In the genomic region with DNA sequence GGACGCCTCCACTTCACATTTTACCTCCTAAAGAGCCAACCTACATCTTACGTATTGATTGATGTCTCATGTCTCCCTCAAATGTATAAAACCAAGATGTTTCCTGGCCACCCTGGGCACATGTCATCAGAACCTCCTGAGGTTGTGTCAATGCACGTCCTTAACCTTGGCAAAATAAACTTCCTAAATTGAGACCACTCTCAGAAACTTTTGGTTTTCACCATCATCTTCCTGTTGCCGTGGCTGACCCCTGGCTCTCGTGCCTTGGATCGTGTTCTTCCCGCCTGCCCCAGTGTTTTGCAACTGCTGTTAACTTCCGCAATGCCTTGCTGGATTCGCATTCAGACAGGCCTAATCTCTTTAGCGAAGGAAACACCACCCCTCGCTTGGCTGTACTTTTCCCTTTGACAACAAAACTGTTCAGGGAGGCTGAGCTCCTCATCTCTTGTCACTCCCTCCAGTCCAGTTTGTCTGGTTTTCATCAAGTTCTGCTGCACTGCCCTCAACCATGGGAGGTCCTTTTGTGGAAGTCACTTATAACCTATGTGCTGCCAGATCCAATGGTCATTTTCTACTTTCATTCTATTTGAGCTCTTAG, we compare ENCODE assay signal across 7 cellular contexts. TPM values are rescaled to one million over a fixed set of nuclear protein-coding genes. Genes with fewer than 3 reads are reported as not detected.
DNase-seq lines count a peak whose midpoint lies in the region; ATAC-seq, FAIRE-seq and TF ChIP-seq lines count a peak whose summit lies in the region.

No MANE protein-coding gene starts in this region.

- H3K4me1 ChIP-seq in MM.1S (ENCODE audit: low read length) (0 out of 2 replicates have a peak, but pooled peaks cover 7% of the 10 kb centered on the region), kidney (ENCODE audit: control insufficient read depth in 1 of 2, insufficient read depth in 1 of 2, low read depth in 1 of 2, low read length in 2 of 2) (peaks cover 10 to 14% of the 10 kb centered on the region in 2 donors), subcutaneous abdominal adipose tissue (ENCODE audit: control insufficient read depth in 5 of 5, insufficient read depth in 5 of 5, low read length in 5 of 5) (peaks cover 3 to 24% (median 15%) of the 10 kb centered on the region in 5 donors)

- H3K4me3 ChIP-seq in MM.1S (ENCODE audit: low read length): no peak overlapping the region
- no peak overlapping the region for H3K4me3 ChIP-seq in kidney (ENCODE audit: low read length in 2 of 2)
- peak overlapping the region in 2 of 5 donors; percentile 71 to 77 for H3K4me3 ChIP-seq in subcutaneous abdominal adipose tissue (ENCODE audit: low read depth in 1 of 5, low read length in 5 of 5)

- H3K9me3 ChIP-seq in MM.1S (replicated peaks; ENCODE audit: insufficient read depth, low read length) (no peaks in the 10 kb centered on the region), kidney (ENCODE audit: control insufficient read depth in 1 of 2, low read length in 2 of 2) (no peaks in the 10 kb centered on the region), subcutaneous abdominal adipose tissue (ENCODE audit: control insufficient read depth in 5 of 5, low read length in 5 of 5) (no peaks in the 10 kb centered on the region)

- POLR2A ChIA-PET in activated naive CD8-positive, alpha-beta T cell treated with anti-CD3 and anti-CD28 coated beads, Interleukin-2, amount 10 ng/mL, durations not matched to agents 7 days and 5 days (lab: Charles Lee): no interaction called here

- H3K36me3 ChIP-seq in MM.1S (replicated peaks; ENCODE audit: insufficient read depth, low read length) (no peaks in the 10 kb centered on the region), kidney (ENCODE audit: control insufficient read depth in 1 of 2, insufficient read depth in 2 of 2, low read length in 2 of 2) (no peaks in the 10 kb centered on the region), subcutaneous abdominal adipose tissue (ENCODE audit: control insufficient read depth in 5 of 5, insufficient read depth in 5 of 5, low read length in 5 of 5) (no peaks in the 10 kb centered on the region)

- H3K4me2 ChIP-seq in MM.1S (ENCODE audit: low read depth, low read length): 0 out of 2 replicates have a peak overlapping the region, but pooled peaks have one; percentile 3

- 0 out of 2 replicates have a peak, but pooled peaks cover 6% of the 10 kb centered on the region for H3F3A ChIP-seq in MM.1S (ENCODE audit: insufficient read depth, low read length)

- FAIRE-seq in kidney (lab: Jason Lieb, UNC): no peak

- no peak overlapping the region for H3K9ac ChIP-seq in MM.1S (ENCODE audit: low read length)
- no peak overlapping the region for H3K9ac ChIP-seq in kidney (ENCODE audit: low read length in 2 of 2)
- no peak overlapping the region for H3K9ac ChIP-seq in subcutaneous abdominal adipose tissue (ENCODE audit: low read length in 5 of 5)

- H3K9me2 ChIP-seq in MM.1S (replicated peaks; ENCODE audit: insufficient read depth, low read length): no peaks in the 10 kb centered on the region

- intact Hi-C loops in kidney (cut with DNase I): no loop called here

- H3K4me1 Mint-ChIP-seq in activated naive CD8-positive, alpha-beta T cell treated with anti-CD3 and anti-CD28 coated beads, Interleukin-2, amount 10 ng/mL, durations not matched to agents 7 days and 5 days: peaks cover 25% of the 10 kb centered on the region

- H3K27me3 ChIP-seq in MM.1S (replicated peaks; ENCODE audit: insufficient read depth, low read length) (no peaks in the 10 kb centered on the region), subcutaneous abdominal adipose tissue (ENCODE audit: control insufficient read depth in 5 of 5, insufficient read depth in 4 of 5, low read length in 5 of 5) (no peaks in the 10 kb centered on the region)

- ATAC-seq in activated naive CD8-positive, alpha-beta T cell treated with anti-CD3 and anti-CD28 coated beads, Interleukin-2, amount 10 ng/mL, durations not matched to agents 7 days and 5 days (ENCODE audit: low read depth): no peak

- peaks cover 3% of the 10 kb centered on the region for H3K9me3 Mint-ChIP-seq in activated naive CD8-positive, alpha-beta T cell treated with anti-CD3 and anti-CD28 coated beads, Interleukin-2, amount 10 ng/mL, durations not matched to agents 7 days and 5 days

- TF ChIP-seq CTCF in MM.1S (IDR thresholded peaks at IDR 0.05; ENCODE audit: low read length): no peak
- TF ChIP-seq CTCF in kidney (IDR thresholded peaks at IDR 0.05; ENCODE audit: borderline replicate concordance, extremely low read depth, insufficient read depth): no peak

- H3K27ac ChIP-seq in MM.1S (ENCODE audit: low read length) (peak overlapping the region; percentile 9; the same call in 1 of the 2 replicates), kidney (ENCODE audit: low read depth in 2 of 2, low read length in 2 of 2) (peak overlapping the region; percentile 90 to 94), subcutaneous abdominal adipose tissue (ENCODE audit: low read depth, low read length) (peak overlapping the region; percentile 74)

- peak overlapping the region; percentile 79 for H3K4me3 Mint-ChIP-seq in activated naive CD8-positive, alpha-beta T cell treated with anti-CD3 and anti-CD28 coated beads, Interleukin-2, amount 10 ng/mL, durations not matched to agents 7 days and 5 days

- peaks cover 9% of the 10 kb centered on the region for H3K36me3 Mint-ChIP-seq in activated naive CD8-positive, alpha-beta T cell treated with anti-CD3 and anti-CD28 coated beads, Interleukin-2, amount 10 ng/mL, durations not matched to agents 7 days and 5 days

- no peak overlapping the region for H2AFZ ChIP-seq in MM.1S (ENCODE audit: low read length)

- H3K79me2 ChIP-seq in MM.1S (ENCODE audit: low read length): peaks cover 33% of the 10 kb centered on the region

- peak overlapping the region; percentile 84 for H3K27ac Mint-ChIP-seq in activated naive CD8-positive, alpha-beta T cell treated with anti-CD3 and anti-CD28 coated beads, Interleukin-2, amount 10 ng/mL, durations not matched to agents 7 days and 5 days

- DNase-seq in MM.1S (no peak), kidney (no peak), NCI-H1417 treated with DMSO at 0.1 percent for 48 hours (lab: John Stamatoyannopoulos, UW) (no peak), AG08396 (ENCODE audit: low spot score) (no peak), kidney glomerular epithelial cell (lab: John Stamatoyannopoulos, UW) (no peak)
- DNase-seq in activated naive CD8-positive, alpha-beta T cell treated with anti-CD3 and anti-CD28 coated beads, Interleukin-2, amount 10 ng/mL, durations not matched to agents 7 days and 5 days: no peak

- no peaks in the 10 kb centered on the region for H4K20me1 ChIP-seq in MM.1S (ENCODE audit: insufficient read depth, low read length)

- no peaks in the 10 kb centered on the region for H3K27me3 Mint-ChIP-seq in activated naive CD8-positive, alpha-beta T cell treated with anti-CD3 and anti-CD28 coated beads, Interleukin-2, amount 10 ng/mL, durations not matched to agents 7 days and 5 days

RNA-seq across cellular contexts. Expression of a gene that starts 1.2 kb away (rescaled TPM):
- 10 to 100 TPM; 47.8 to 50.2 TPM for total RNA-seq in activated naive CD8-positive, alpha-beta T cell treated with anti-CD3 and anti-CD28 coated beads, Interleukin-2, amount 10 ng/mL, durations not matched to agents 7 days and 5 days
- total RNA-seq in kidney: 133 TPM
- 123 TPM for polyA plus RNA-seq in kidney (ENCODE audit: insufficient read depth, low read depth, low replicate concordance)

Comparison
In these comparisons a context has a peak if more than half of its experiments do, and no peak if none do; other contexts are left out.
1. H3K27ac ChIP-seq: peak in every context shown above with its lines; median percentile 92 in kidney; 74 in subcutaneous abdominal adipose tissue; 9 in MM.1S.